Comparison of ENCODE assay signal across 22 cellular contexts in genomic region chr5:179438461-179438860, GRCh38.
"Had no signal": no experiment of that assay in that cellular context is flagged by ENCODE, and none has a peak within 500 bp of the region (broad histone marks: within the 10 kb centered on the region; RNA-seq: fewer than 3 reads in every experiment).

No MANE protein-coding gene starts in this region.

- FAIRE-seq: colon, islet of Langerhans had no signal

- H3K4me3 Mint-ChIP-seq: dendritic cell treated with granulocyte-macrophage colony-stimulating factor and Interleukin-4, amounts not matched to agents 40 ng/mL and 50 ng/mL, for 4 days; effector memory CD8-positive, alpha-beta T cell; mesothelial cell of epicardium; natural killer cell treated with Interleukin-12 subunit alpha and Interleukin-12 subunit beta and Interleukin-15 and Interleukin-18, amount 100 ng/mL, for 72 hours; stimulated activated effector memory CD8-positive, alpha-beta T cell treated with anti-CD3 and anti-CD28 coated beads, Interleukin-12 subunit alpha, Interleukin-12 subunit beta, amount 100 ng/mL, for 72 hours; stimulated activated naive CD8-positive, alpha-beta T cell treated with anti-CD3 and anti-CD28 coated beads, Interleukin-15, Interleukin-2, amounts not matched to agents 100 ng/mL and 50 ng/mL, for 24 hours had no signal

- H3K9me3 Mint-ChIP-seq: effector memory CD8-positive, alpha-beta T cell; stimulated activated effector memory CD8-positive, alpha-beta T cell treated with anti-CD3 and anti-CD28 coated beads, Interleukin-12 subunit alpha, Interleukin-12 subunit beta, amount 100 ng/mL, for 72 hours had no signal

- H3K27ac ChIP-seq: epithelial cell of prostate, esophagus muscularis mucosa, gastrocnemius medialis, heart right ventricle, neutrophil, ovary, tibial nerve had no signal

- H3K4me1 Mint-ChIP-seq: stimulated activated effector memory CD8-positive, alpha-beta T cell treated with anti-CD3 and anti-CD28 coated beads, Interleukin-12 subunit alpha, Interleukin-12 subunit beta, amount 100 ng/mL, for 72 hours had no signal

- H3K27ac Mint-ChIP-seq: dendritic cell treated with granulocyte-macrophage colony-stimulating factor and Interleukin-4, amounts not matched to agents 40 ng/mL and 50 ng/mL, for 4 days; effector memory CD8-positive, alpha-beta T cell; mesothelial cell of epicardium; natural killer cell treated with Interleukin-12 subunit alpha and Interleukin-12 subunit beta and Interleukin-15 and Interleukin-18, amount 100 ng/mL, for 72 hours; progenitor cell of endocrine pancreas; stimulated activated effector memory CD8-positive, alpha-beta T cell treated with anti-CD3 and anti-CD28 coated beads, Interleukin-12 subunit alpha, Interleukin-12 subunit beta, amount 100 ng/mL, for 72 hours; stimulated activated naive CD8-positive, alpha-beta T cell treated with anti-CD3 and anti-CD28 coated beads, Interleukin-15, Interleukin-2, amounts not matched to agents 100 ng/mL and 50 ng/mL, for 24 hours had no signal

- H3K27me3 Mint-ChIP-seq: dendritic cell treated with granulocyte-macrophage colony-stimulating factor and Interleukin-4, amounts not matched to agents 40 ng/mL and 50 ng/mL, for 4 days; progenitor cell of endocrine pancreas had no signal

- H3K36me3 Mint-ChIP-seq: mesothelial cell of epicardium; natural killer cell treated with Interleukin-12 subunit alpha and Interleukin-12 subunit beta and Interleukin-15 and Interleukin-18, amount 100 ng/mL, for 72 hours; stimulated activated effector memory CD8-positive, alpha-beta T cell treated with anti-CD3 and anti-CD28 coated beads, Interleukin-12 subunit alpha, Interleukin-12 subunit beta, amount 100 ng/mL, for 72 hours had no signal

- H3K27me3 ChIP-seq: neutrophil, ovary, testis, tibial nerve had no signal

- ATAC-seq: effector memory CD8-positive, alpha-beta T cell; gastrocnemius medialis had no signal

- H3K9me3 ChIP-seq: esophagus muscularis mucosa, gastrocnemius medialis, heart right ventricle, neutrophil, ovary, testis had no signal

- H3K4me3 ChIP-seq: esophagus muscularis mucosa, gastrocnemius medialis, heart right ventricle, ovary, smooth muscle cell, testis, tibial nerve had no signal

- H3K4me1 ChIP-seq: esophagus muscularis mucosa, gastrocnemius medialis had no signal

- H3K36me3 ChIP-seq: esophagus muscularis mucosa, gastrocnemius medialis, heart right ventricle, neutrophil, ovary, tibial nerve had no signal

- DNase-seq: effector memory CD8-positive, alpha-beta T cell; gastrocnemius medialis; hypothalamus; kidney glomerular epithelial cell; stimulated activated CD4-positive, alpha-beta T cell treated with anti-CD3 and anti-CD28 coated beads, Interleukin-4, amount 100 ng/mL, for 1 hour; stimulated activated CD8-positive, alpha-beta memory T cell treated with anti-CD3 and anti-CD28 coated beads, Interleukin-4, amount 100 ng/mL, for 48 hours had no signal
